Comparison of ENCODE assay signal across 16 cellular contexts in the genomic region with DNA sequence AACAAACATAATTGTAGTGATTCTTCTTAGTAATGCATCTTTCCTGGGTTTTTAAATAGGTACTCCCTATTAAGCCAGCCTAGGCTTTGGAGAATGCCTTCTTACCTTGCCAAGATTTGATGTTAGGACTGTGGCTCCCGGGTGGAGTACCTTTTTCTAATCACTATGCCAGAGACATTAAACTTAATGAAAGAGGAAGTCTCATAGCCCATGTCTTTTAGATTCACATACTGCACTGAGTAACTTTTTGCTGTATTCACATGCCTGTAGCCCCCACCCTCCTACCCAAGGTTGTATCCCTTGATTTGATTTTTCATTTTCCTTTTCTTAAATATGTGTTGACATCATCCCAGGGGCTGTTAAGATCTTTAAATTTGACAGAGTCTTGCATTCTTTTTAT.
DNase-seq lines count a peak whose midpoint lies in the region; ATAC-seq and FAIRE-seq lines count a peak whose summit lies in the region.
"Had no signal": no experiment of that assay in that cellular context is flagged by ENCODE, and none has a peak within 500 bp of the region (broad histone marks: within the 10 kb centered on the region; RNA-seq: fewer than 3 reads in every experiment).

No MANE protein-coding gene starts in this region.

- CTCF ChIA-PET in CD8-positive, alpha-beta memory T cell (lab: Charles Lee), result interaction anchor here (2.7 kb wide), 1 partner anchor 147 kb away, joined by 16 read pairs; no protein-coding TSS in a partner anchor

- H3K9me3 ChIP-seq in CD8-positive, alpha-beta memory T cell (ENCODE audit: low read length), result no peaks in the 10 kb centered on the region
- H3K9me3 ChIP-seq: SJSA1 had no signal

- peak; percentile 83 for FAIRE-seq in GM19239 (lab: Jason Lieb, UNC)
- FAIRE-seq: astrocyte, TTC549 had no signal

- peaks cover 15% of the 10 kb centered on the region for H3K36me3 ChIP-seq in CD8-positive, alpha-beta memory T cell (ENCODE audit: insufficient read depth, low read length)
- H3K36me3 ChIP-seq: SJSA1 had no signal

- ATAC-seq in memory B cell (ENCODE audit: low read depth) (peak; percentile 87), GM21576 (IDR thresholded peaks at IDR 0.05; ENCODE audit: unreplicated experiment) (no peak)

- no peaks in the 10 kb centered on the region for H3K9me3 Mint-ChIP-seq in CD8-positive, alpha-beta memory T cell
- H3K9me3 Mint-ChIP-seq in memory B cell, result no peaks in the 10 kb centered on the region
- H3K9me3 Mint-ChIP-seq: activated CD4-positive, alpha-beta memory T cell treated with anti-CD3 and anti-CD28 coated beads for 36 hours; activated T-helper 2 cell treated with anti-CD3 and anti-CD28 coated beads, Interferon-gamma antibody, Interleukin-2, Interleukin-4, amounts not matched to agents 10 μg/mL and 5 μg/mL and 100 μg/mL, durations not matched to agents 14 hours and 24 hours and 36 hours had no signal

- no peaks in the 10 kb centered on the region for H3K27me3 Mint-ChIP-seq in CD8-positive, alpha-beta memory T cell
- no peaks in the 10 kb centered on the region for H3K27me3 Mint-ChIP-seq in memory B cell
- H3K27me3 Mint-ChIP-seq: activated CD4-positive, alpha-beta memory T cell treated with anti-CD3 and anti-CD28 coated beads for 36 hours had no signal

- no peaks in the 10 kb centered on the region for H3K27me3 ChIP-seq in CD8-positive, alpha-beta memory T cell (ENCODE audit: insufficient read depth, low read length, poor library complexity, severe bottlenecking)
- H3K27me3 ChIP-seq: SJSA1 had no signal

- no peaks in the 10 kb centered on the region for H3K4me1 ChIP-seq in CD8-positive, alpha-beta memory T cell (ENCODE audit: insufficient read depth, low read length)
- H3K4me1 ChIP-seq: SJSA1 had no signal

- no peak overlapping the region for H3K4me3 Mint-ChIP-seq in CD8-positive, alpha-beta memory T cell
- peak overlapping the region; percentile 25 for H3K4me3 Mint-ChIP-seq in memory B cell
- H3K4me3 Mint-ChIP-seq: activated CD4-positive, alpha-beta memory T cell treated with anti-CD3 and anti-CD28 coated beads for 36 hours had no signal

- peak overlapping the region in 7 of 8 donors; percentile 17 to 81 (median 61) for H3K27ac Mint-ChIP-seq in CD8-positive, alpha-beta memory T cell
- peak overlapping the region; percentile 67 for H3K27ac Mint-ChIP-seq in memory B cell
- H3K27ac Mint-ChIP-seq: activated CD4-positive, alpha-beta memory T cell treated with anti-CD3 and anti-CD28 coated beads for 36 hours; activated T-helper 2 cell treated with anti-CD3 and anti-CD28 coated beads, Interferon-gamma antibody, Interleukin-2, Interleukin-4, amounts not matched to agents 10 μg/mL and 5 μg/mL and 100 μg/mL, durations not matched to agents 14 hours and 24 hours and 36 hours had no signal

- POLR2A ChIA-PET in CD8-positive, alpha-beta memory T cell (lab: Charles Lee), result no interaction called here

- H3K27ac ChIP-seq in CD8-positive, alpha-beta memory T cell (ENCODE audit: low read depth, low read length), result no peak overlapping the region
- H3K27ac ChIP-seq: SJSA1 had no signal

- peaks cover 24 to 45% (median 43%) of the 10 kb centered on the region in 3 donors for H3K4me1 Mint-ChIP-seq in CD8-positive, alpha-beta memory T cell
- H3K4me1 Mint-ChIP-seq in memory B cell, result peaks cover 34% of the 10 kb centered on the region

- no peak for DNase-seq in CD8-positive, alpha-beta memory T cell
- DNase-seq in GM19239 (ENCODE audit: insufficient read length, low spot score) (no peak), OCI-M1 (lab: John Stamatoyannopoulos, UW) (peak; percentile 60), memory B cell (ENCODE audit: low spot score in 2 of 2) (no peak), GM19240 (ENCODE audit: insufficient read length, low spot score) (no peak), AG20443 (ENCODE audit: low spot score) (no peak)
- DNase-seq: activated CD4-positive, alpha-beta memory T cell treated with anti-CD3 and anti-CD28 coated beads for 36 hours; DMS53; GOT3; NCI-H446 treated with DMSO at 0.1 percent for 48 hours; stimulated activated CD4-positive, alpha-beta T cell treated with anti-CD3 and anti-CD28 coated beads, Interleukin-2, amount 100 ng/mL, for 48 hours had no signal

- no peak overlapping the region for H3K4me3 ChIP-seq in CD8-positive, alpha-beta memory T cell (ENCODE audit: low read length)
- H3K4me3 ChIP-seq: SJSA1 had no signal

- peaks cover 0 to 52% (median 12%) of the 10 kb centered on the region in 3 donors for H3K36me3 Mint-ChIP-seq in CD8-positive, alpha-beta memory T cell
- H3K36me3 Mint-ChIP-seq in memory B cell, result peaks cover 17% of the 10 kb centered on the region
